12 cellular contexts compared by ENCODE assay signal in genomic region chr21:41956926-41957729, GRCh38. TPM values are rescaled to one million over a fixed set of nuclear protein-coding genes. Genes with fewer than 3 reads are reported as not detected.
DNase-seq lines count a peak whose midpoint lies in the region; ATAC-seq, FAIRE-seq and TF ChIP-seq lines count a peak whose summit lies in the region.
"Had no signal": no experiment of that assay in that cellular context is flagged by ENCODE, and none has a peak within 500 bp of the region (broad histone marks: within the 10 kb centered on the region; RNA-seq: fewer than 3 reads in every experiment).

No MANE protein-coding gene starts in this region.

- TF ChIP-seq CTCF in fibroblast of pulmonary artery (IDR thresholded peaks at IDR 0.05; ENCODE audit: low read length, missing control alignments) (no peak), thyroid gland (IDR thresholded peaks at IDR 0.05) (no peak)

- H3K27ac ChIP-seq in thyroid gland (peak overlapping the region in 2 of 3 donors; percentile 15 to 53), small intestine (ENCODE audit: low read depth in 1 of 2, low read length in 1 of 2) (peak overlapping the region in 1 of 2 donors; percentile 35)

- peak; percentile 57 for ATAC-seq in SK-N-SH treated with all-trans-retinoic acid at 6 μM for 48 hours

- DNase-seq in activated effector memory CD4-positive, alpha-beta T cell treated with anti-CD3 and anti-CD28 coated beads, Interleukin-2, amount 50 U/mL, for 16 hours, result peak; percentile 54
- DNase-seq in activated effector memory CD4-positive, alpha-beta T cell treated with Interleukin-2 at 50 U/mL for 16 hours, result no peak
- DNase-seq in fibroblast of pulmonary artery (ENCODE audit: low read depth), result peak; percentile 68
- no peak for DNase-seq in thyroid gland
- DNase-seq in putamen (ENCODE audit: low spot score), result no peak
- no peak for DNase-seq in SW 1271 (lab: John Stamatoyannopoulos, UW)
- DNase-seq in small intestine, result no peak
- DNase-seq: activated naive CD4-positive, alpha-beta T cell treated with anti-CD3 and anti-CD28 coated beads, Interleukin-2, amount 50 U/mL, for 16 hours; NCI-H345 had no signal

- no peak for TF ChIP-seq POLR2A in thyroid gland (IDR thresholded peaks at IDR 0.05)

- no peak for FAIRE-seq in small intestine (lab: Jason Lieb, UNC)
- FAIRE-seq: H1, urothelium cell line had no signal

- intact Hi-C loops in thyroid gland (cut with DNase I), result no loop called here

- 84 to 87% methylated on average over 9 of the region's 9 CpGs for WGBS in thyroid gland, 2 donors
- WGBS in small intestine, 3 donors, result 63 to 81% (median 75%) methylated on average over 9 of the region's 9 CpGs

- H3K4me1 ChIP-seq in thyroid gland, result peaks cover 10 to 23% of the 10 kb centered on the region in 2 donors
- H3K4me1 ChIP-seq in small intestine (ENCODE audit: control insufficient read depth in 2 of 2, insufficient read depth in 1 of 2, low read depth in 1 of 2, low read length in 1 of 2), result peaks cover 0 to 10% of the 10 kb centered on the region in 2 donors

- H3K9me3 ChIP-seq in thyroid gland, result no peaks in the 10 kb centered on the region
- no peaks in the 10 kb centered on the region for H3K9me3 ChIP-seq in small intestine (ENCODE audit: control insufficient read depth, low read depth)

- H3K27me3 ChIP-seq in thyroid gland (no peaks in the 10 kb centered on the region), small intestine (ENCODE audit: control insufficient read depth in 2 of 2, insufficient read depth in 2 of 2, low read length in 2 of 2) (no peaks in the 10 kb centered on the region)

- no peak overlapping the region for H3K4me3 ChIP-seq in fibroblast of pulmonary artery (replicated peaks; ENCODE audit: low read depth, low read length)
- H3K4me3 ChIP-seq in thyroid gland (replicated peaks in 1 of 3), result no peak overlapping the region
- no peak overlapping the region for H3K4me3 ChIP-seq in small intestine (ENCODE audit: low read depth in 1 of 2, low read length in 2 of 2)

- H3K36me3 ChIP-seq in thyroid gland (no peaks in the 10 kb centered on the region), small intestine (ENCODE audit: control insufficient read depth in 2 of 2, insufficient read depth in 2 of 2, low read length in 2 of 2) (no peaks in the 10 kb centered on the region)

TF ChIP-seq in SK-N-SH treated with all-trans-retinoic acid at 6 μM for 48 hours, 23 proteins besides CTCF, POLR2A, EP300 and RAD21:
- TF ChIP-seq ARNTL (CRISPR knock-in tag; IDR thresholded peaks at IDR 0.05; ENCODE audit: borderline replicate concordance, low read depth) (no peak), ZNF8 (CRISPR knock-in tag; IDR thresholded peaks at IDR 0.05) (no peak)
TF ChIP-seq in SK-N-SH treated with all-trans-retinoic acid at 6 μM for 48 hours: peak in this region for 0.

RNA-seq across cellular contexts. Expression of gene C2CD2, which starts 3.3 kb away (rescaled TPM):
- 10 to 100 TPM; 12.7 to 22.7 (median 20.0) TPM for total RNA-seq in thyroid gland
- 10 to 100 TPM in 1 of 3 donors, 1 to 10 TPM in 2; 2.2 to 10.6 (median 2.9) TPM for polyA plus RNA-seq in small intestine

RNA-seq across cellular contexts. Expression of gene ZBTB21, which starts 53.0 kb away (rescaled TPM):
- 10 to 100 TPM; 16.3 to 33.5 (median 18.6) TPM for total RNA-seq in thyroid gland
- polyA plus RNA-seq in small intestine, result 1 to 10 TPM; 1.4 to 3.0 (median 1.8) TPM

Comparison
In these comparisons a context has a peak if more than half of its experiments do, and no peak if none do; other contexts are left out.
1. DNase-seq: peak in activated effector memory CD4-positive, alpha-beta T cell treated with anti-CD3 and anti-CD28 coated beads, Interleukin-2, amount 50 U/mL, for 16 hours (single experiment) and fibroblast of pulmonary artery (single experiment); none in activated effector memory CD4-positive, alpha-beta T cell treated with Interleukin-2 at 50 U/mL for 16 hours (single experiment), thyroid gland (0 of 2), putamen (single experiment), SW 1271 (0 of 2) and small intestine (single experiment).